ENCODE assay signal across 1 cellular context in the genomic region with DNA sequence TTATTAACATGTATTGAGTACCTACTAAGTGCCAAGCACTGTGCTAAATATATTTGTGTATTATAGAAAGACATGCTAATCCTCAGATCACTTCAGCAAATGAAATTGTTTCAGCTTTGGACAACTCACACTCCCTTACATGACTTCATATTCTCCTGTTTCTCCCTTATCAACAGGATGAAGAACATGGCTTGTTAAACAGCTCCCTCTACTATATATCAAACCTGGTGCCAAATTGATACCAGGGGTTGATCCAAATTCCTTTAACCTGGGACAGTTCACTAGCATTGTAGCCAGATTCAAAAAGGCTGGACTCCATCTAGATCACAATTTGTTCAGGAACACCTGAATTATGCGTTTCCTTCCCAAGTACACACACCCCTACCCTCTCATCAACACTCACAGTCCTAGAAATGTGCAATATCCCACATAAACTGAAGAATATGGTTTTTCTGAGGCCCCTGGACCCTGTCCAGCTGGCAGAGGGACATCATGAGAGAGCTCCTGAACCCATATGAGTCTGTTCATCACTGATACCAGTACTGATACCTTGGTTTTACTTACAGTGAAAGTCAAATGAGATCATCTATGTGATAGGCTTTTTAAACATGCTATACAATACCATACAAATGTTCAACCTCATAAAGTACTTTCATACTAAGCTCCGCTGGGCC.
TF ChIP-seq lines count a peak whose summit lies in the region.

No MANE protein-coding gene starts in this region.

TF ChIP-seq in GM12878, 131 proteins besides CTCF, POLR2A, EP300 and RAD21:
- TF ChIP-seq WRNIP1 (IDR thresholded peaks at IDR 0.05; ENCODE audit: borderline replicate concordance, low read depth, low read length), result no peak
